In the genomic region with DNA sequence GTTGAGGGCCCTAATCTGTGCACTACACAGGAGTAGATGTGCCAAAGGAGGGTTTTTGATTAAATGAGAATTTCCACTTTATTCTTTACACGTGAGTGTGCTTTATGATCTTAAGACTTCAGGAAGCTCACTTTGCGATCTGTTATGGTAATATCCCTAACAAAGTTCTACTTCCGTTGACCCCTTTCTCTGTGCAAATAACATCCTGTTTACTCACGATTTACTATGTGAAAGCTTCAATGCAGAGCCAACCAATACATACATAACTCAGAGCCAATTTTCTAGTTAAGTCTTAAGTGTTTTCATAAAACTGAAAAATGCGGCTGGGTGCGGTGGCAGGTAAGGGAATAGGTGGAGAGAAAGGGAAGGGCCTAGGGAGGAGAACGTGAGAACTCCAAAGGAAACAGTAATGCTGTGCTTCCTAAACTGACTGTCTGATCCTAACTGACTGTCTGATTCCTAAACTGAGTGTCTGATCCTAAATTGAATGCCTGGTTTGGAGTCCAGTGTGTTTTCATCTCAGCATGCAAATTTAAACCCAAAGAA, we compare ENCODE assay signal across 20 cellular contexts.
DNase-seq lines count a peak whose midpoint lies in the region; ATAC-seq lines count a peak whose summit lies in the region.
"Had no signal": no experiment of that assay in that cellular context is flagged by ENCODE, and none has a peak within 500 bp of the region (broad histone marks: within the 10 kb centered on the region; RNA-seq: fewer than 3 reads in every experiment).

No MANE protein-coding gene starts in this region.

- intact Hi-C loops in activated T-helper 1 cell treated with anti-CD3 and anti-CD28 coated beads, Interleukin-12 subunit alpha, Interleukin-12 subunit beta, Interleukin-2, Interleukin-4 antibody, amounts not matched to agents 30 ng/mL and 10 ng/mL and 1 ng/mL, durations not matched to agents 14 hours and 24 hours and 36 hours (cut with micrococcal nuclease), result no loop called here
- intact Hi-C loops in left colon (cut with DNase I, micrococcal nuclease), result no loop called here

- H3K9me3 ChIP-seq in CD8-positive, alpha-beta memory T cell (ENCODE audit: low read length), result no peaks in the 10 kb centered on the region
- H3K9me3 ChIP-seq: SK-N-SH had no signal

- peaks cover 64% of the 10 kb centered on the region for H3K4me1 Mint-ChIP-seq in activated T-cell treated with anti-CD3 and anti-CD28 coated beads, Interleukin-2, amount 50 U/mL, for 4 hours (ENCODE audit: low read depth)
- H3K4me1 Mint-ChIP-seq in CD8-positive, alpha-beta memory T cell, result peaks cover 24 to 44% (median 25%) of the 10 kb centered on the region in 3 donors
- H3K4me1 Mint-ChIP-seq in activated T-helper 1 cell treated with anti-CD3 and anti-CD28 coated beads, Interleukin-12 subunit alpha, Interleukin-12 subunit beta, Interleukin-2, Interleukin-4 antibody, amounts not matched to agents 30 ng/mL and 10 ng/mL and 1 ng/mL, durations not matched to agents 14 hours and 24 hours and 36 hours (ENCODE audit: low read depth), result peaks cover 58% of the 10 kb centered on the region

- peaks cover 61% of the 10 kb centered on the region for H3K4me1 ChIP-seq in CD8-positive, alpha-beta memory T cell (ENCODE audit: insufficient read depth, low read length)

- no peak for DNase-seq in activated T-cell treated with anti-CD3 and anti-CD28 coated beads, Interleukin-2, amount 50 U/mL, for 4 hours
- DNase-seq in activated T-cell treated with anti-CD3 and anti-CD28 coated beads for 4 hours (no peak), left colon (no peak), HuH-7 (ENCODE audit: low spot score) (no peak), SHP77 (lab: John Stamatoyannopoulos, UW) (no peak)
- no peak for DNase-seq in CD8-positive, alpha-beta memory T cell
- DNase-seq in activated T-helper 1 cell treated with anti-CD3 and anti-CD28 coated beads, Interleukin-12 subunit alpha, Interleukin-12 subunit beta, Interleukin-2, Interleukin-4 antibody, amounts not matched to agents 30 ng/mL and 10 ng/mL and 1 ng/mL, durations not matched to agents 14 hours and 24 hours and 36 hours (ENCODE audit: low spot score), result no peak
- no peak for DNase-seq in activated effector memory CD4-positive, alpha-beta T cell treated with Interleukin-2 at 50 U/mL for 16 hours
- DNase-seq: brain microvascular endothelial cell; C1 segment of cervical spinal cord; DMS153; hippocampal formation; NCI-H1092; NCI-H2029 treated with DMSO at 0.1 percent for 48 hours; NCI-H345; occipital lobe; SK-N-SH; stimulated activated CD8-positive, alpha-beta memory T cell treated with anti-CD3 and anti-CD28 coated beads, Interleukin-4, amount 100 ng/mL, for 48 hours; T1000 had no signal

- no peaks in the 10 kb centered on the region for H3K9me3 Mint-ChIP-seq in activated T-cell treated with anti-CD3 and anti-CD28 coated beads, Interleukin-2, amount 50 U/mL, for 4 hours
- no peaks in the 10 kb centered on the region for H3K9me3 Mint-ChIP-seq in CD8-positive, alpha-beta memory T cell
- no peaks in the 10 kb centered on the region for H3K9me3 Mint-ChIP-seq in activated T-helper 1 cell treated with anti-CD3 and anti-CD28 coated beads, Interleukin-12 subunit alpha, Interleukin-12 subunit beta, Interleukin-2, Interleukin-4 antibody, amounts not matched to agents 30 ng/mL and 10 ng/mL and 1 ng/mL, durations not matched to agents 14 hours and 24 hours and 36 hours

- no peaks in the 10 kb centered on the region for H3K27me3 ChIP-seq in CD8-positive, alpha-beta memory T cell (ENCODE audit: insufficient read depth, low read length, poor library complexity, severe bottlenecking)
- H3K27me3 ChIP-seq: brain microvascular endothelial cell had no signal

- H3K27ac ChIP-seq in CD8-positive, alpha-beta memory T cell (ENCODE audit: low read depth, low read length), result no peak overlapping the region
- H3K27ac ChIP-seq: brain microvascular endothelial cell had no signal

- peak overlapping the region in 6 of 8 donors; percentile 68 to 96 (median 88) for H3K27ac Mint-ChIP-seq in CD8-positive, alpha-beta memory T cell
- peak overlapping the region; percentile 70 for H3K27ac Mint-ChIP-seq in activated T-helper 1 cell treated with anti-CD3 and anti-CD28 coated beads, Interleukin-12 subunit alpha, Interleukin-12 subunit beta, Interleukin-2, Interleukin-4 antibody, amounts not matched to agents 30 ng/mL and 10 ng/mL and 1 ng/mL, durations not matched to agents 14 hours and 24 hours and 36 hours

- peaks cover 1% of the 10 kb centered on the region for H3K36me3 Mint-ChIP-seq in activated T-cell treated with anti-CD3 and anti-CD28 coated beads, Interleukin-2, amount 50 U/mL, for 4 hours (ENCODE audit: insufficient read depth)
- peaks cover 0 to 5% (median 0%) of the 10 kb centered on the region in 3 donors for H3K36me3 Mint-ChIP-seq in CD8-positive, alpha-beta memory T cell
- H3K36me3 Mint-ChIP-seq in activated T-helper 1 cell treated with anti-CD3 and anti-CD28 coated beads, Interleukin-12 subunit alpha, Interleukin-12 subunit beta, Interleukin-2, Interleukin-4 antibody, amounts not matched to agents 30 ng/mL and 10 ng/mL and 1 ng/mL, durations not matched to agents 14 hours and 24 hours and 36 hours (ENCODE audit: low read depth), result peaks cover 4% of the 10 kb centered on the region

- H3K4me3 ChIP-seq in CD8-positive, alpha-beta memory T cell (ENCODE audit: low read length), result peak overlapping the region; percentile 25
- H3K4me3 ChIP-seq: lung had no signal

- H3K27me3 Mint-ChIP-seq in activated T-cell treated with anti-CD3 and anti-CD28 coated beads, Interleukin-2, amount 50 U/mL, for 4 hours (ENCODE audit: low read depth), result no peaks in the 10 kb centered on the region
- H3K27me3 Mint-ChIP-seq in CD8-positive, alpha-beta memory T cell, result no peaks in the 10 kb centered on the region
- peaks cover under 1% of the 10 kb centered on the region for H3K27me3 Mint-ChIP-seq in activated T-helper 1 cell treated with anti-CD3 and anti-CD28 coated beads, Interleukin-12 subunit alpha, Interleukin-12 subunit beta, Interleukin-2, Interleukin-4 antibody, amounts not matched to agents 30 ng/mL and 10 ng/mL and 1 ng/mL, durations not matched to agents 14 hours and 24 hours and 36 hours (ENCODE audit: insufficient read depth)

- no peak for ATAC-seq in activated T-cell treated with anti-CD3 and anti-CD28 coated beads, Interleukin-2, amount 50 U/mL, for 4 hours
- ATAC-seq in left colon, result peak; percentile 30

- H3K4me3 Mint-ChIP-seq in activated T-cell treated with anti-CD3 and anti-CD28 coated beads, Interleukin-2, amount 50 U/mL, for 4 hours, result peak overlapping the region; percentile 67
- H3K4me3 Mint-ChIP-seq in CD8-positive, alpha-beta memory T cell, result peak overlapping the region; percentile 40 to 88 (median 67)
- peak overlapping the region; percentile 59 for H3K4me3 Mint-ChIP-seq in activated T-helper 1 cell treated with anti-CD3 and anti-CD28 coated beads, Interleukin-12 subunit alpha, Interleukin-12 subunit beta, Interleukin-2, Interleukin-4 antibody, amounts not matched to agents 30 ng/mL and 10 ng/mL and 1 ng/mL, durations not matched to agents 14 hours and 24 hours and 36 hours

- POLR2A ChIA-PET in CD8-positive, alpha-beta memory T cell (lab: Charles Lee), result no interaction called here

- CTCF ChIA-PET in CD8-positive, alpha-beta memory T cell (lab: Charles Lee), result no interaction called here

- no peaks in the 10 kb centered on the region for H3K36me3 ChIP-seq in CD8-positive, alpha-beta memory T cell (ENCODE audit: insufficient read depth, low read length)
- H3K36me3 ChIP-seq: brain microvascular endothelial cell had no signal
